ENCODE assay signal across 10 cellular contexts in genomic region chr19:50719566-50719965, GRCh38. TPM values are rescaled to one million over a fixed set of nuclear protein-coding genes. Genes with fewer than 3 reads are reported as not detected.
A peak's percentile ranks its signal among the peaks of the same experiment; 100 is the strongest.
DNase-seq lines count a peak whose midpoint lies in the region; ATAC-seq and TF ChIP-seq lines count a peak whose summit lies in the region.
"Had no signal": no experiment of that assay in that cellular context is flagged by ENCODE, and none has a peak within 500 bp of the region (broad histone marks: within the 10 kb centered on the region; RNA-seq: fewer than 3 reads in every experiment).

TSS of gene SHANK1 (minus strand) at chr19:50719802. CDS start at chr19:50716919, 2,883 bp downstream.

- H3K9me3 Mint-ChIP-seq in neural crest cell, result no peaks in the 10 kb centered on the region

- peaks cover 53% of the 10 kb centered on the region for H3K27me3 Mint-ChIP-seq in neural crest cell (ENCODE audit: low read depth)

- H3K27me3 ChIP-seq in BLaER1, result no peaks in the 10 kb centered on the region
- H3K27me3 ChIP-seq in dorsolateral prefrontal cortex, result peaks cover 0 to 15% (median 0%) of the 10 kb centered on the region in 45 donors

- no peaks in the 10 kb centered on the region for H3K36me3 Mint-ChIP-seq in neural crest cell (ENCODE audit: low read depth)

- H3K9me3 ChIP-seq in BLaER1, result no peaks in the 10 kb centered on the region

- H3K4me3 Mint-ChIP-seq in neural crest cell, result peak within 1 kb of the TSS; percentile 85

- peaks cover 25% of the 10 kb centered on the region for H3K36me3 ChIP-seq in BLaER1

- H3K4me1 Mint-ChIP-seq in neural crest cell, result peaks cover 19% of the 10 kb centered on the region

- no peak for TF ChIP-seq POLR2A in erythroblast (IDR thresholded peaks at IDR 0.05; ENCODE audit: low read length)

- intact Hi-C loops in dorsolateral prefrontal cortex (cut with DNase I), result no loop called here

- H3K4me3 ChIP-seq in BLaER1 (peak within 1 kb of the TSS; percentile 87), dorsolateral prefrontal cortex (peak within 1 kb of the TSS; percentile 25 to 74 (median 60))
- peak within 1 kb of the TSS; percentile 40 for H3K4me3 ChIP-seq in Jurkat, Clone E6-1 (ENCODE audit: low read length)
- H3K4me3 ChIP-seq: GM12878 had no signal

- peaks cover 65% of the 10 kb centered on the region for H3K4me1 ChIP-seq in BLaER1

- peaks cover 37% of the 10 kb centered on the region for H4K20me1 ChIP-seq in BLaER1

- peak within 1 kb of the TSS; percentile 97 for H3K4me2 ChIP-seq in BLaER1

- TF ChIP-seq CTCF in dorsolateral prefrontal cortex (IDR thresholded peaks at IDR 0.05 in 54 of 56, conservative IDR thresholded peaks at IDR 0.05 in 2 of 56; ENCODE audit: low read depth in 1 of 56, partially characterized antibody in 56 of 56) (no peak), neural crest cell (conservative IDR thresholded peaks at IDR 0.05) (no peak), omental fat pad (IDR thresholded peaks at IDR 0.05) (no peak)

- H3K9ac ChIP-seq in BLaER1, result peak within 1 kb of the TSS; percentile 86

- peak within 1 kb of the TSS; percentile 53 for H3K27ac Mint-ChIP-seq in neural crest cell (ENCODE audit: unreplicated experiment)

- no peak for ATAC-seq in omental fat pad (ENCODE audit: low FRiP score)
- ATAC-seq: GM12878 had no signal

- no peak for DNase-seq in Jurkat, Clone E6-1 (ENCODE audit: low read depth, low spot score)
- DNase-seq in dorsolateral prefrontal cortex, result no peak
- no peak for DNase-seq in neural crest cell (ENCODE audit: low read depth, low spot score)
- DNase-seq in omental fat pad (ENCODE audit: low spot score), result no peak
- DNase-seq in activated CD8-positive, alpha-beta memory T cell treated with anti-CD3 and anti-CD28 coated beads, Interleukin-2, amount 50 U/mL, for 48 hours, result no peak
- DNase-seq in erythroblast (lab: John Stamatoyannopoulos, UW), result no peak
- DNase-seq in activated CD8-positive, alpha-beta memory T cell treated with anti-CD3 and anti-CD28 coated beads, Interleukin-2, amount 50 U/mL, for 4 hours, result no peak
- DNase-seq: stimulated activated CD4-positive, alpha-beta T cell treated with anti-CD3 and anti-CD28 coated beads, Interleukin-2, amount 100 ng/mL, for 48 hours had no signal

- peak within 1 kb of the TSS; percentile 98 for H3K27ac ChIP-seq in BLaER1
- H3K27ac ChIP-seq in dorsolateral prefrontal cortex, result peak within 1 kb of the TSS in 40 of 59 donors; percentile 14 to 85 (median 60)

RNA-seq across cellular contexts. Expression of gene SHANK1, which starts in this region (rescaled TPM):
- polyA plus RNA-seq in Jurkat, Clone E6-1 (2012; ENCODE audit: insufficient read depth, insufficient read length), result 12.6 TPM
- total RNA-seq in dorsolateral prefrontal cortex (100 to 1,000 TPM in 111 of 120 experiments, 10 to 100 TPM in 9; 40.4 to 290 (median 155) TPM), neural crest cell (6.7 and 6.8 TPM in 2 replicates), omental fat pad (1 to 10 TPM in 1 of 4 donors, under 1 TPM in 1, not detected in 2; 0.37 to 2.2 TPM)
- total RNA-seq: GM12878 had no signal
- polyA plus RNA-seq: GM12878 had no signal
